8 cellular contexts compared by ENCODE assay signal in genomic region chr3:104564045-104564643, GRCh38.
A peak's percentile ranks its signal among the peaks of the same experiment; 100 is the strongest.
DNase-seq lines count a peak whose midpoint lies in the region; ATAC-seq, FAIRE-seq and TF ChIP-seq lines count a peak whose summit lies in the region.

No MANE protein-coding gene starts in this region.

- no peak overlapping the region for H3K4me3 Mint-ChIP-seq in glutamatergic neuron (ENCODE audit: unreplicated experiment)

- H3K4me3 ChIP-seq in GM12864 (ENCODE audit: low read depth, low read length): no peak overlapping the region

- DNase-seq in GM12864 (ENCODE audit: low read depth): peak; percentile 13
- peak; percentile 41 for DNase-seq in RPMI7951 (ENCODE audit: low read depth)
- DNase-seq in activated effector memory CD4-positive, alpha-beta T cell treated with Interleukin-2 at 50 U/mL for 16 hours: peak; percentile 15
- peak; percentile 62 for DNase-seq in glutamatergic neuron
- DNase-seq in stimulated activated CD4-positive, alpha-beta T cell treated with anti-CD3 and anti-CD28 coated beads, Interleukin-1b, Interleukin-23, amount 100 ng/mL, for 1 hour (ENCODE audit: low read depth in 2 of 2): peak; percentile 23 to 38

- no peaks in the 10 kb centered on the region for H3K9me3 Mint-ChIP-seq in glutamatergic neuron (ENCODE audit: unreplicated experiment)

- H3K4me1 Mint-ChIP-seq in glutamatergic neuron (ENCODE audit: low read depth, unreplicated experiment): no peaks in the 10 kb centered on the region

- H3K27me3 Mint-ChIP-seq in glutamatergic neuron (ENCODE audit: unreplicated experiment): no peaks in the 10 kb centered on the region

- TF ChIP-seq CTCF in GM12864 (IDR thresholded peaks at IDR 0.05; ENCODE audit: low read depth, low read length, missing control alignments) (peak; percentile 35), glutamatergic neuron (IDR thresholded peaks at IDR 0.05; ENCODE audit: partially characterized antibody, unreplicated experiment) (peak; percentile 86)

- ATAC-seq in GM21526 (IDR thresholded peaks at IDR 0.05; ENCODE audit: low FRiP score, unreplicated experiment) (no peak), HG02642 (IDR thresholded peaks at IDR 0.05; ENCODE audit: poor library complexity, unreplicated experiment) (no peak)

- FAIRE-seq in A204.1 (lab: Jason Lieb, UNC): peak; percentile 34

- no peaks in the 10 kb centered on the region for H3K36me3 Mint-ChIP-seq in glutamatergic neuron (ENCODE audit: unreplicated experiment)

- no peak overlapping the region for H3K27ac Mint-ChIP-seq in glutamatergic neuron (ENCODE audit: unreplicated experiment)
